ENCODE assay signal across 30 cellular contexts in genomic region chr10:15136960-15137359, GRCh38. TPM values are rescaled to one million over a fixed set of nuclear protein-coding genes. Genes with fewer than 3 reads are reported as not detected.
DNase-seq lines count a peak whose midpoint lies in the region; ATAC-seq, FAIRE-seq and TF ChIP-seq lines count a peak whose summit lies in the region.
"Had no signal": no experiment of that assay in that cellular context is flagged by ENCODE, and none has a peak within 500 bp of the region (broad histone marks: within the 10 kb centered on the region; RNA-seq: fewer than 3 reads in every experiment).

No MANE protein-coding gene starts in this region.

- H3K79me2 ChIP-seq in K562 (ENCODE audit: control insufficient read depth, insufficient read depth, low read length) (no peaks in the 10 kb centered on the region), osteoblast (ENCODE audit: insufficient read depth, low read length) (peaks cover 57% of the 10 kb centered on the region)

- H4K20me1 ChIP-seq in K562 (replicated peaks; ENCODE audit: control insufficient read depth, insufficient read depth, low read length) = no peaks in the 10 kb centered on the region
- peaks cover under 1% of the 10 kb centered on the region for H4K20me1 ChIP-seq in osteoblast (ENCODE audit: insufficient read depth, low read length)

- POLR2A ChIA-PET in K562 (lab: Yijun Ruan, JAX) = interaction anchor here (0.6 to 1.6 kb wide), 3 partner anchors 11 to 129 kb away, joined by 3 to 4 read pairs (median 4); no protein-coding TSS in a partner anchor

- FAIRE-seq in K562 (lab: Jason Lieb, UNC) = no peak
- FAIRE-seq: A549, colon, H54 had no signal

- ATAC-seq in K562 = no peak
- ATAC-seq in HG02571 (IDR thresholded peaks at IDR 0.05; ENCODE audit: unreplicated experiment) = no peak
- no peak for ATAC-seq in HG03097 (IDR thresholded peaks at IDR 0.05; ENCODE audit: low FRiP score, unreplicated experiment)
- ATAC-seq: A549; mucosa of descending colon; natural killer cell treated with Interleukin-12 subunit alpha and Interleukin-12 subunit beta and Interleukin-15 and Interleukin-18, amount 100 ng/mL, for 72 hours; psoas muscle; Right ventricle myocardium inferior; upper lobe of right lung had no signal

- intact Hi-C loops in K562 (cut with micrococcal nuclease) = no loop called here

- no peak overlapping the region for H3K27ac ChIP-seq in K562 (ENCODE audit: extremely low read depth, low read depth, low read length)
- peak overlapping the region; percentile 72 for H3K27ac ChIP-seq in osteoblast (ENCODE audit: low read depth, low read length)
- H3K27ac ChIP-seq: A549, HL-60, psoas muscle, upper lobe of right lung had no signal

- H3K9me1 ChIP-seq in K562 (ENCODE audit: control insufficient read depth, insufficient read depth, low read length) = no peaks in the 10 kb centered on the region

- H3K36me3 ChIP-seq in K562 (ENCODE audit: control insufficient read depth, insufficient read depth, low read length) (peaks cover 21% of the 10 kb centered on the region; the same call in 1 of the 3 replicates), osteoblast (ENCODE audit: insufficient read depth, low read length) (peaks cover 51% of the 10 kb centered on the region)
- H3K36me3 ChIP-seq: BE2C had no signal

- no TSS peak for BruUV-seq in K562 (replicated peaks; lab: Mats Ljungman, UMichigan)

- no peak for TF ChIP-seq RAD21 in K562 (CRISPR knock-in tag; conservative IDR thresholded peaks at IDR 0.05 in 1 of 2, IDR thresholded peaks at IDR 0.05 in 1 of 2)

- TF ChIP-seq EP300 in K562 (IDR thresholded peaks at IDR 0.05; ENCODE audit: low read length) = no peak

- in situ Hi-C loops in K562 (cut with MboI) = no loop called here

- no peak for TF ChIP-seq POLR2A in K562 (conservative IDR thresholded peaks at IDR 0.05)

- CTCF ChIA-PET in K562 (lab: Yijun Ruan, JAX; ENCODE audit: low intra/inter-chr PET ratio) = interaction anchor here (0.7 kb wide), 1 partner anchor 1556 kb away, joined by 5 read pairs; no protein-coding TSS in a partner anchor

- H3K27me3 ChIP-seq in K562 (ENCODE audit: control insufficient read depth in 2 of 2, insufficient read depth in 2 of 2, low read length in 2 of 2) = no peaks in the 10 kb centered on the region
- no peaks in the 10 kb centered on the region for H3K27me3 ChIP-seq in osteoblast (ENCODE audit: insufficient read depth, low read length)
- H3K27me3 ChIP-seq: BE2C, upper lobe of right lung had no signal

- H2AFZ ChIP-seq in K562 (ENCODE audit: low read depth, low read length) (no peak overlapping the region), osteoblast (ENCODE audit: low read length) (no peak overlapping the region)

- no peaks in the 10 kb centered on the region for H3K9me3 ChIP-seq in K562 (replicated peaks; ENCODE audit: control insufficient read depth, insufficient read depth, low read depth, low read length)
- H3K9me3 ChIP-seq in osteoblast (ENCODE audit: low read depth, low read length) = no peaks in the 10 kb centered on the region
- H3K9me3 ChIP-seq: A549, BE2C, mucosa of descending colon, psoas muscle, upper lobe of right lung had no signal

- H3K4me2 ChIP-seq in K562 (ENCODE audit: insufficient read depth, low read length) (no peak overlapping the region), osteoblast (ENCODE audit: insufficient read depth, low read length) (no peak overlapping the region)

- H3K4me3 ChIP-seq in K562 (no peak overlapping the region), fibroblast of villous mesenchyme (ENCODE audit: low read depth, low read length) (no peak overlapping the region), osteoblast (ENCODE audit: insufficient read depth, low read length) (no peak overlapping the region)
- H3K4me3 ChIP-seq: A549, lung, mucosa of descending colon, psoas muscle, upper lobe of right lung had no signal

- TF ChIP-seq CTCF in K562 (IDR thresholded peaks at IDR 0.05 in 2 of 3, conservative IDR thresholded peaks at IDR 0.05 in 1 of 3; ENCODE audit: insufficient read depth in 2 of 3, low read depth in 1 of 3, low read length in 3 of 3) (no peak), fibroblast of villous mesenchyme (IDR thresholded peaks at IDR 0.05; ENCODE audit: insufficient read depth, low read depth, low read length) (no peak), osteoblast (IDR thresholded peaks at IDR 0.05; ENCODE audit: extremely low read depth, low read depth, low read length) (no peak)

- DNase-seq in AG08396 (ENCODE audit: low spot score) (peak; percentile 26), K562 (ENCODE audit: extremely low read depth in 1 of 4, low spot score in 3 of 4) (no peak), fibroblast of villous mesenchyme (ENCODE audit: low read depth) (peak; percentile 57), osteoblast (ENCODE audit: insufficient read length, low spot score, missing footprints) (no peak), NCI-H226 (no peak), SK-N-DZ (ENCODE audit: low spot score) (no peak)
- DNase-seq: activated CD4-positive, alpha-beta memory T cell treated with anti-CD3 and anti-CD28 coated beads, Interleukin-2, amount 10 ng/mL, durations not matched to agents 7 days and 5 days; activated CD8-positive, alpha-beta memory T cell treated with anti-CD3 and anti-CD28 coated beads, Interleukin-2, amount 50 U/mL, for 4 hours; activated naive CD4-positive, alpha-beta T cell treated with anti-CD3 and anti-CD28 coated beads, Interleukin-2, amount 10 ng/mL, durations not matched to agents 7 days and 5 days; amniotic stem cell; BE2C; DMS 273 treated with DMSO at 0.1 percent for 48 hours; foreskin melanocyte; mucosa of descending colon; NCI-H1930; NCI-H526 treated with DMSO at 0.1 percent for 48 hours; occipital lobe; psoas muscle; stimulated activated naive CD4-positive, alpha-beta T cell; T-helper 2 cell; upper lobe of right lung had no signal

- H3K4me1 ChIP-seq in K562 (replicated peaks in 1 of 2; ENCODE audit: control insufficient read depth in 2 of 2, insufficient read depth in 2 of 2, low read length in 2 of 2) = peaks cover 0 to 5% of the 10 kb centered on the region in 2 experiments; a peak in 2 of 5 replicates
- peaks cover 19% of the 10 kb centered on the region for H3K4me1 ChIP-seq in osteoblast (ENCODE audit: insufficient read depth, low read length)
- H3K4me1 ChIP-seq: BE2C, psoas muscle, upper lobe of right lung had no signal

- 40% methylated on average over 5 of the region's 5 CpGs for WGBS in K562 (ENCODE audit: insufficient coverage, low coverage, missing lambda C conversion rate)

- H3K9ac ChIP-seq in K562 (ENCODE audit: insufficient read depth in 1 of 2, low read depth in 2 of 2, low read length in 2 of 2) = no peak overlapping the region

RNA-seq across cellular contexts. Expression of gene NMT2, which starts 31.5 kb away (rescaled TPM):
- total RNA-seq in K562 (2011; cell fraction: chromatin; rRNA removed; ENCODE audit: low replicate concordance) = 11.0 and 15.9 TPM in 2 replicates
- total RNA-seq in K562 (2011; cell fraction: nucleolus; rRNA removed) = 4.2 and 5.0 TPM in 2 replicates
- 7.9 and 12.4 TPM in 2 replicates for total RNA-seq in K562 (2011; cell fraction: nucleoplasm; rRNA removed)
- total RNA-seq in K562 (2014; rRNA removed) (10.9 and 12.7 TPM in 2 replicates), K562 (2014; rRNA removed; fragmentation: Illumina TruSeq; extraction: Trizol) (15.0 and 15.3 TPM in 2 replicates), K562 (2015; rRNA removed; fragmentation: Illumina TruSeq; extraction: Trizol) (15.3 and 15.9 TPM in 2 replicates), K562 (2021) (10.8 and 12.3 TPM in 2 replicates), fibroblast of villous mesenchyme (63.5 and 84.2 TPM in 2 replicates), osteoblast (43.8 and 61.0 TPM in 2 replicates)
- polyA plus RNA-seq in K562 (2011; rRNA removed) (5.2 and 6.4 TPM in 2 replicates), K562 (2014; fragmentation: Illumina TruSeq; extraction: Trizol) (12.8 and 14.7 TPM in 2 replicates), K562 (2014; fragmentation: Nextera tagmentation; extraction: Ambion mirVana) (1 to 10 TPM; 6.9 to 8.4 TPM), K562 (2014; rRNA removed) (8.5 and 9.1 TPM in 2 replicates)
- polyA plus RNA-seq in K562 (2011; cell fraction: cytosol; rRNA removed) = 1.9 and 5.3 TPM in 2 replicates
- polyA plus RNA-seq in K562 (2011; cell fraction: nucleus; rRNA removed) = 5.3 and 8.9 TPM in 2 replicates
- polyA plus RNA-seq in K562 (2012) = 13.2 and 19.1 TPM in 2 replicates
- 4.6 and 9.1 TPM in 2 replicates for polyA minus RNA-seq in K562 (2011; rRNA and poly(A)+ RNA removed)
- 2.8 and 5.1 TPM in 2 replicates for polyA minus RNA-seq in K562 (2011; cell fraction: cytosol; rRNA and poly(A)+ RNA removed)
- polyA minus RNA-seq in K562 (2011; cell fraction: nucleus; rRNA and poly(A)+ RNA removed) = 2.2 and 5.2 TPM in 2 replicates
- 10.8 and 13.0 TPM in 2 replicates for polyA plus RNA-seq in SK-N-DZ (2014; cell fraction: cytosol; rRNA removed)
- 11.3 and 15.0 TPM in 2 replicates for polyA plus RNA-seq in SK-N-DZ (2014; cell fraction: nucleus; rRNA removed)

RNA-seq across cellular contexts. Expression of gene RPP38, which starts 39.8 kb away (rescaled TPM):
- 24.7 and 30.0 TPM in 2 replicates for total RNA-seq in K562 (2011; cell fraction: chromatin; rRNA removed; ENCODE audit: low replicate concordance)
- total RNA-seq in K562 (2011; cell fraction: nucleolus; rRNA removed) = 21.5 and 24.6 TPM in 2 replicates
- 18.0 and 21.1 TPM in 2 replicates for total RNA-seq in K562 (2011; cell fraction: nucleoplasm; rRNA removed)
- total RNA-seq in K562 (2014; rRNA removed) = 27.8 and 30.9 TPM in 2 replicates
- total RNA-seq in K562 (2014; rRNA removed; fragmentation: Illumina TruSeq; extraction: Trizol) = 31.7 and 34.5 TPM in 2 replicates
- total RNA-seq in K562 (2015; rRNA removed; fragmentation: Illumina TruSeq; extraction: Trizol) = 32.6 and 33.8 TPM in 2 replicates
- 26.3 and 26.9 TPM in 2 replicates for total RNA-seq in K562 (2021)
- 30.3 and 39.4 TPM in 2 replicates for polyA plus RNA-seq in K562 (2011; rRNA removed)
- polyA plus RNA-seq in K562 (2011; cell fraction: cytosol; rRNA removed) = 23.7 and 30.8 TPM in 2 replicates
- polyA plus RNA-seq in K562 (2011; cell fraction: nucleus; rRNA removed) = 17.3 and 18.1 TPM in 2 replicates
- polyA plus RNA-seq in K562 (2012) = 25.0 and 27.7 TPM in 2 replicates
- polyA plus RNA-seq in K562 (2014; fragmentation: Illumina TruSeq; extraction: Trizol) = 48.6 and 58.6 TPM in 2 replicates
- polyA plus RNA-seq in K562 (2014; fragmentation: Nextera tagmentation; extraction: Ambion mirVana) = 10 to 100 TPM; 33.5 to 38.6 TPM
- 35.5 and 36.3 TPM in 2 replicates for polyA plus RNA-seq in K562 (2014; rRNA removed)
- polyA minus RNA-seq in K562 (2011; rRNA and poly(A)+ RNA removed) = 28.2 and 32.6 TPM in 2 replicates
- polyA minus RNA-seq in K562 (2011; cell fraction: cytosol; rRNA and poly(A)+ RNA removed) = 9.7 and 14.4 TPM in 2 replicates
- polyA minus RNA-seq in K562 (2011; cell fraction: nucleus; rRNA and poly(A)+ RNA removed) = 10.1 and 11.6 TPM in 2 replicates
- total RNA-seq in fibroblast of villous mesenchyme = 13.8 and 14.2 TPM in 2 replicates
- 13.8 and 16.6 TPM in 2 replicates for total RNA-seq in osteoblast
- polyA plus RNA-seq in SK-N-DZ (2014; cell fraction: cytosol; rRNA removed) = 8.8 and 9.0 TPM in 2 replicates
- 6.6 and 7.0 TPM in 2 replicates for polyA plus RNA-seq in SK-N-DZ (2014; cell fraction: nucleus; rRNA removed)

RNA-seq across cellular contexts. Expression of gene ACBD7, which starts 48.4 kb away (rescaled TPM):
- 0.30 and 0.76 TPM in 2 replicates for total RNA-seq in K562 (2011; cell fraction: chromatin; rRNA removed; ENCODE audit: low replicate concordance)
- 0.33 TPM in 1 of 2 replicates, not detected in the other for total RNA-seq in K562 (2011; cell fraction: nucleolus; rRNA removed)
- 0.81 and 2.3 TPM in 2 replicates for total RNA-seq in K562 (2011; cell fraction: nucleoplasm; rRNA removed)
- total RNA-seq in K562 (2014; rRNA removed) (0.98 and 1.4 TPM in 2 replicates), K562 (2014; rRNA removed; fragmentation: Illumina TruSeq; extraction: Trizol) (0.84 and 1.3 TPM in 2 replicates), K562 (2015; rRNA removed; fragmentation: Illumina TruSeq; extraction: Trizol) (0.72 and 1.1 TPM in 2 replicates), K562 (2021) (0.60 and 0.98 TPM in 2 replicates), fibroblast of villous mesenchyme (0.97 and 1.3 TPM in 2 replicates), osteoblast (0.72 and 0.88 TPM in 2 replicates)
- polyA plus RNA-seq in K562 (2011; rRNA removed) (2.7 and 3.2 TPM in 2 replicates), K562 (2014; fragmentation: Illumina TruSeq; extraction: Trizol) (0.86 and 0.98 TPM in 2 replicates), K562 (2014; fragmentation: Nextera tagmentation; extraction: Ambion mirVana) (under 1 TPM; 0.21 to 0.27 TPM), K562 (2014; rRNA removed) (0.93 and 1.1 TPM in 2 replicates)
- 1.2 and 2.3 TPM in 2 replicates for polyA plus RNA-seq in K562 (2011; cell fraction: cytosol; rRNA removed)
- 0.78 and 0.87 TPM in 2 replicates for polyA plus RNA-seq in K562 (2011; cell fraction: nucleus; rRNA removed)
- polyA plus RNA-seq in K562 (2012) = 0.77 and 1.2 TPM in 2 replicates
- polyA minus RNA-seq in K562 (2011; rRNA and poly(A)+ RNA removed) = 2.9 and 3.4 TPM in 2 replicates
- polyA minus RNA-seq in K562 (2011; cell fraction: cytosol; rRNA and poly(A)+ RNA removed) = 1.7 TPM in 1 of 2 replicates, not detected in the other
- polyA minus RNA-seq in K562 (2011; cell fraction: nucleus; rRNA and poly(A)+ RNA removed) = 0.54 and 1.3 TPM in 2 replicates
- polyA plus RNA-seq in SK-N-DZ (2014; cell fraction: cytosol; rRNA removed) = 12.1 and 16.7 TPM in 2 replicates
- polyA plus RNA-seq in SK-N-DZ (2014; cell fraction: nucleus; rRNA removed) = 2.6 and 2.7 TPM in 2 replicates
- total RNA-seq: psoas muscle, Right ventricle myocardium inferior, upper lobe of right lung had no signal

Comparison
In these comparisons a context has a peak if more than half of its experiments do, and no peak if none do; other contexts are left out.
1. DNase-seq: peak in AG08396 (single experiment) and fibroblast of villous mesenchyme (single experiment); none in K562 (0 of 4), osteoblast (single experiment), NCI-H226 (single experiment) and SK-N-DZ (single experiment).